ENCODE assay signal across 32 cellular contexts in genomic region chr1:194167956-194168355, GRCh38.
"Had no signal": no experiment of that assay in that cellular context is flagged by ENCODE, and none has a peak within 500 bp of the region (broad histone marks: within the 10 kb centered on the region; RNA-seq: fewer than 3 reads in every experiment).

No MANE protein-coding gene starts in this region.

- H3K4me1 Mint-ChIP-seq: activated CD4-positive, alpha-beta T cell treated with anti-CD3 and anti-CD28 coated beads for 36 hours; activated CD8-positive, alpha-beta memory T cell treated with anti-CD3 and anti-CD28 coated beads, Interleukin-2, amount 10 ng/mL, durations not matched to agents 7 days and 5 days; brain; nephron; stimulated activated effector memory CD8-positive, alpha-beta T cell treated with anti-CD3 and anti-CD28 coated beads, Interleukin-12 subunit alpha, Interleukin-12 subunit beta, amount 100 ng/mL, for 72 hours had no signal

- H3K4me3 Mint-ChIP-seq: activated CD4-positive, alpha-beta T cell treated with anti-CD3 and anti-CD28 coated beads for 36 hours; activated CD8-positive, alpha-beta memory T cell treated with anti-CD3 and anti-CD28 coated beads, Interleukin-2, amount 10 ng/mL, durations not matched to agents 7 days and 5 days; activated CD8-positive, alpha-beta T cell treated with anti-CD3 and anti-CD28 coated beads, Interleukin-2, amount 10 ng/mL, durations not matched to agents 7 days and 5 days; activated naive CD8-positive, alpha-beta T cell; activated T-cell treated with anti-CD3 and anti-CD28 coated beads, Interleukin-2, amount 50 U/mL, for 72 hours; brain; nephron; stimulated activated effector memory CD8-positive, alpha-beta T cell treated with anti-CD3 and anti-CD28 coated beads, Interleukin-12 subunit alpha, Interleukin-12 subunit beta, amount 100 ng/mL, for 72 hours; stimulated activated naive CD8-positive, alpha-beta T cell treated with anti-CD3 and anti-CD28 coated beads, Interleukin-15, Interleukin-2, amounts not matched to agents 100 ng/mL and 50 ng/mL, for 24 hours; T-helper 2 cell treated with Interferon-gamma antibody and Interleukin-4, amounts not matched to agents 5 μg/mL and 100 μg/mL, for 36 hours had no signal

- H3K27me3 Mint-ChIP-seq: activated CD4-positive, alpha-beta T cell treated with anti-CD3 and anti-CD28 coated beads for 36 hours; activated CD8-positive, alpha-beta memory T cell treated with anti-CD3 and anti-CD28 coated beads, Interleukin-2, amount 10 ng/mL, durations not matched to agents 7 days and 5 days; activated naive CD8-positive, alpha-beta T cell; stimulated activated naive CD8-positive, alpha-beta T cell treated with anti-CD3 and anti-CD28 coated beads, Interleukin-15, Interleukin-2, amounts not matched to agents 100 ng/mL and 50 ng/mL, for 24 hours had no signal

- H3K4me1 ChIP-seq: adrenal gland, heart right ventricle, left lung, pancreas, prostate gland, sigmoid colon had no signal

- DNase-seq: activated CD4-positive, alpha-beta T cell treated with anti-CD3 and anti-CD28 coated beads for 36 hours; activated CD4-positive, CD25-positive, alpha-beta regulatory T cell; activated CD8-positive, alpha-beta memory T cell treated with anti-CD3 and anti-CD28 coated beads, Interleukin-2, amount 10 ng/mL, durations not matched to agents 7 days and 5 days; activated CD8-positive, alpha-beta T cell treated with anti-CD3 and anti-CD28 coated beads, Interleukin-2, amount 10 ng/mL, durations not matched to agents 7 days and 5 days; activated effector memory CD4-positive, alpha-beta T cell treated with Interleukin-2 at 50 U/mL for 16 hours; activated naive CD4-positive, alpha-beta T cell treated with Interleukin-2 at 50 U/mL for 16 hours; activated T-cell treated with anti-CD3 and anti-CD28 coated beads for 4 hours; activated T-cell treated with anti-CD3 and anti-CD28 coated beads, Interleukin-2, amount 50 U/mL, for 72 hours; adrenal gland; aorta; cortex of kidney; foreskin melanocyte; heart right ventricle; left lung; pancreas; retina; sigmoid colon; small intestine; stimulated activated CD4-positive, alpha-beta T cell treated with anti-CD3 and anti-CD28 coated beads, Interleukin-4, amount 100 ng/mL, for 24 hours; T-helper 1 cell had no signal

- H3K4me3 ChIP-seq: adrenal gland, heart right ventricle, left lung, lung, pancreas, prostate gland, sigmoid colon, thoracic aorta had no signal

- ATAC-seq: activated CD4-positive, alpha-beta T cell treated with anti-CD3 and anti-CD28 coated beads for 36 hours; activated CD8-positive, alpha-beta memory T cell treated with anti-CD3 and anti-CD28 coated beads, Interleukin-2, amount 10 ng/mL, durations not matched to agents 7 days and 5 days; activated CD8-positive, alpha-beta T cell treated with anti-CD3 and anti-CD28 coated beads, Interleukin-2, amount 10 ng/mL, durations not matched to agents 7 days and 5 days; activated T-cell treated with anti-CD3 and anti-CD28 coated beads, Interleukin-2, amount 50 U/mL, for 72 hours; heart right ventricle; left lung; pancreas; stimulated activated effector memory CD8-positive, alpha-beta T cell treated with anti-CD3 and anti-CD28 coated beads, Interleukin-12 subunit alpha, Interleukin-12 subunit beta, amount 100 ng/mL, for 72 hours had no signal

- H3K9me3 ChIP-seq: left lung, neutrophil, pancreas, prostate gland, sigmoid colon, thoracic aorta had no signal

- H3K36me3 Mint-ChIP-seq: activated CD8-positive, alpha-beta memory T cell treated with anti-CD3 and anti-CD28 coated beads, Interleukin-2, amount 10 ng/mL, durations not matched to agents 7 days and 5 days; activated naive CD8-positive, alpha-beta T cell; brain; stimulated activated effector memory CD8-positive, alpha-beta T cell treated with anti-CD3 and anti-CD28 coated beads, Interleukin-12 subunit alpha, Interleukin-12 subunit beta, amount 100 ng/mL, for 72 hours had no signal

- H3K27me3 ChIP-seq: adrenal gland, heart right ventricle, left lung, neutrophil, pancreas, sigmoid colon had no signal

- H3K27ac ChIP-seq: adrenal gland, heart right ventricle, left lung, neutrophil, pancreas, prostate gland, sigmoid colon, thoracic aorta had no signal

- H3K9me3 Mint-ChIP-seq: T-helper 2 cell treated with Interferon-gamma antibody and Interleukin-4, amounts not matched to agents 5 μg/mL and 100 μg/mL, for 36 hours had no signal

- FAIRE-seq: endothelial cell of umbilical vein, pancreas, small intestine, urothelium cell line had no signal

- H3K36me3 ChIP-seq: adrenal gland, heart right ventricle, left lung, neutrophil, pancreas, prostate gland, sigmoid colon, thoracic aorta had no signal

- H3K27ac Mint-ChIP-seq: activated CD4-positive, alpha-beta T cell treated with anti-CD3 and anti-CD28 coated beads for 36 hours; activated CD8-positive, alpha-beta memory T cell treated with anti-CD3 and anti-CD28 coated beads, Interleukin-2, amount 10 ng/mL, durations not matched to agents 7 days and 5 days; activated CD8-positive, alpha-beta T cell treated with anti-CD3 and anti-CD28 coated beads, Interleukin-2, amount 10 ng/mL, durations not matched to agents 7 days and 5 days; activated naive CD8-positive, alpha-beta T cell; activated T-cell treated with anti-CD3 and anti-CD28 coated beads, Interleukin-2, amount 50 U/mL, for 72 hours; brain; nephron; stimulated activated effector memory CD8-positive, alpha-beta T cell treated with anti-CD3 and anti-CD28 coated beads, Interleukin-12 subunit alpha, Interleukin-12 subunit beta, amount 100 ng/mL, for 72 hours; stimulated activated naive CD8-positive, alpha-beta T cell treated with anti-CD3 and anti-CD28 coated beads, Interleukin-15, Interleukin-2, amounts not matched to agents 100 ng/mL and 50 ng/mL, for 24 hours; T-helper 2 cell treated with Interferon-gamma antibody and Interleukin-4, amounts not matched to agents 5 μg/mL and 100 μg/mL, for 36 hours had no signal
